Comparison of ENCODE assay signal across 13 cellular contexts in the genomic region with DNA sequence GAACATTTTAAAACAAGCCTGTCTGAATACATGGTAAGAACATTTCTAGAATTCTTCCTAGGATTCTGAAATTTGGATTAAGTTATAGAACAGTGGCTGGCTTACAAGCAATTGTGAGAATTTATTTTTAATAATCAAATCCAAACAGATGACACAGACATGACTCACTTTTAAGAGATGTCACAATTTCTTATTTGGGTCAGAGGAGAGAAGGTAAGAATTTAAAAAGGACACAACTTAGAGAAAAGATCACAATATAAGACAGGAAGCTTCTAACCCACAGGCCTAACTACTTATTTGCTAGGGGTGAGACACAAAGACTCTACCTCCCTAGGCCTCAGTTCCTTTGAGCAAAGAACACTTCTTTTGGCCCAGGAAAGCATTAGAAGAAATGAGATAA. TPM values are rescaled to one million over a fixed set of nuclear protein-coding genes. Genes with fewer than 3 reads are reported as not detected.
A peak's percentile ranks its signal among the peaks of the same experiment; 100 is the strongest.
DNase-seq lines count a peak whose midpoint lies in the region; ATAC-seq and TF ChIP-seq lines count a peak whose summit lies in the region.
"Had no signal": no experiment of that assay in that cellular context is flagged by ENCODE, and none has a peak within 500 bp of the region (broad histone marks: within the 10 kb centered on the region; RNA-seq: fewer than 3 reads in every experiment).

No MANE protein-coding gene starts in this region.

- H2AFZ ChIP-seq in mammary epithelial cell (ENCODE audit: low read depth, low read length) = no peak overlapping the region

- peaks cover 5% of the 10 kb centered on the region for H3K4me1 ChIP-seq in CD8-positive, alpha-beta memory T cell (ENCODE audit: insufficient read depth, low read length)
- peaks cover 5% of the 10 kb centered on the region for H3K4me1 ChIP-seq in mammary epithelial cell (ENCODE audit: insufficient read depth, low read length)
- H3K4me1 ChIP-seq in mesodermal cell (ENCODE audit: control insufficient read depth, insufficient read depth, low read length, poor library complexity, severe bottlenecking) = no peaks in the 10 kb centered on the region

- intact Hi-C loops in mammary epithelial cell (cut with micrococcal nuclease) = no loop called here

- no peak overlapping the region for H3K27ac ChIP-seq in CD8-positive, alpha-beta memory T cell (ENCODE audit: low read depth, low read length)
- no peak overlapping the region for H3K27ac ChIP-seq in mammary epithelial cell (ENCODE audit: insufficient read depth, low read depth, low read length)
- H3K27ac ChIP-seq in mesodermal cell (ENCODE audit: low read depth, low read length, severe bottlenecking) = peak overlapping the region; percentile 43

- peaks cover 26 to 34% (median 28%) of the 10 kb centered on the region in 3 donors for H3K4me1 Mint-ChIP-seq in CD8-positive, alpha-beta memory T cell

- H3K9ac ChIP-seq in mammary epithelial cell (ENCODE audit: insufficient read depth, low read length) = no peak overlapping the region

- dilution Hi-C loops in mammary epithelial cell (cut with HindIII; ENCODE audit: low sequenced_read_pairs) = loop anchor here (10.0 kb wide), 1 partner anchor 385 kb away; a partner anchor contains a TSS

- in situ Hi-C loops in mammary epithelial cell (cut with MboI; ENCODE audit: low sequenced_read_pairs in 2 of 2) = no loop called here

- no peak overlapping the region for H3K4me2 ChIP-seq in mammary epithelial cell (ENCODE audit: insufficient read depth, low read depth, low read length)

- peak overlapping the region in 2 of 7 donors; percentile 16 to 35 for H3K4me3 Mint-ChIP-seq in CD8-positive, alpha-beta memory T cell
- H3K4me3 Mint-ChIP-seq: immature natural killer cell had no signal

- H3K27me3 Mint-ChIP-seq in CD8-positive, alpha-beta memory T cell = no peaks in the 10 kb centered on the region

- TF ChIP-seq CTCF in mammary epithelial cell (conservative IDR thresholded peaks at IDR 0.05 in 1 of 2, IDR thresholded peaks at IDR 0.05 in 1 of 2; ENCODE audit: extremely low read depth in 1 of 2, insufficient read depth in 1 of 2, low read depth in 1 of 2, low read length in 2 of 2) = no peak

- H3K79me2 ChIP-seq in mammary epithelial cell (ENCODE audit: insufficient read depth, low read length) = no peaks in the 10 kb centered on the region

- no peaks in the 10 kb centered on the region for H4K20me1 ChIP-seq in mammary epithelial cell (ENCODE audit: insufficient read depth, low read length)

- no TSS peak for BruUV-seq in mammary epithelial cell (replicated peaks; lab: Mats Ljungman, UMichigan)

- CTCF ChIA-PET in CD8-positive, alpha-beta memory T cell (lab: Charles Lee) = no interaction called here
- CTCF ChIA-PET in mammary epithelial cell (lab: Charles Lee; ENCODE audit: low non-redundant PET) (no interaction called here), HEK293T (lab: Yijun Ruan, JAX) (no interaction called here)

- no peak for ATAC-seq in esophagus mucosa

- peaks cover 2 to 84% (median 32%) of the 10 kb centered on the region in 3 donors for H3K36me3 Mint-ChIP-seq in CD8-positive, alpha-beta memory T cell

- POLR2A ChIA-PET in CD8-positive, alpha-beta memory T cell (lab: Charles Lee) = no interaction called here
- POLR2A ChIA-PET in HEK293T (lab: Yijun Ruan, JAX) = no interaction called here

- no peaks in the 10 kb centered on the region for H3K9me3 Mint-ChIP-seq in CD8-positive, alpha-beta memory T cell
- H3K9me3 Mint-ChIP-seq: immature natural killer cell had no signal

- peak overlapping the region in 7 of 8 donors; percentile 70 to 91 (median 83) for H3K27ac Mint-ChIP-seq in CD8-positive, alpha-beta memory T cell

- H3K36me3 ChIP-seq in CD8-positive, alpha-beta memory T cell (ENCODE audit: insufficient read depth, low read length) = peaks cover 55% of the 10 kb centered on the region
- peaks cover 27% of the 10 kb centered on the region for H3K36me3 ChIP-seq in mammary epithelial cell (ENCODE audit: insufficient read depth, low read length)
- peaks cover 78% of the 10 kb centered on the region for H3K36me3 ChIP-seq in mesodermal cell (ENCODE audit: control insufficient read depth, insufficient read depth, low read length)

- no peaks in the 10 kb centered on the region for H3K9me3 ChIP-seq in CD8-positive, alpha-beta memory T cell (ENCODE audit: low read length)
- H3K9me3 ChIP-seq in mammary epithelial cell (replicated peaks; ENCODE audit: insufficient read depth, low read length) (no peaks in the 10 kb centered on the region), mesodermal cell (ENCODE audit: control insufficient read depth, low read length) (no peaks in the 10 kb centered on the region)

- no peak for DNase-seq in CD8-positive, alpha-beta memory T cell
- DNase-seq in M059J (ENCODE audit: low read depth) (peak; percentile 19), mammary epithelial cell (peak; percentile 38), occipital lobe (lab: John Stamatoyannopoulos, UW) (no peak), HEK293T (ENCODE audit: extremely low spot score) (no peak), NCI-H2107 treated with DMSO at 0.1 percent for 48 hours (lab: John Stamatoyannopoulos, UW; ENCODE audit: unreplicated experiment) (no peak)
- DNase-seq: activated effector memory CD4-positive, alpha-beta T cell treated with Interleukin-2 at 50 U/mL for 16 hours; DMS79; immature natural killer cell; NCI-H2081 treated with DMSO at 0.1 percent for 48 hours; OCI-M1 had no signal

- no peaks in the 10 kb centered on the region for H3K27me3 ChIP-seq in CD8-positive, alpha-beta memory T cell (ENCODE audit: insufficient read depth, low read length, poor library complexity, severe bottlenecking)
- H3K27me3 ChIP-seq in mammary epithelial cell (ENCODE audit: insufficient read depth, low read length) = no peaks in the 10 kb centered on the region

- H3K4me3 ChIP-seq in CD8-positive, alpha-beta memory T cell (ENCODE audit: low read length) = no peak overlapping the region
- H3K4me3 ChIP-seq in mammary epithelial cell (replicated peaks in 1 of 3; ENCODE audit: insufficient read depth in 1 of 3, low read depth in 2 of 3, low read length in 3 of 3) (no peak overlapping the region), mesodermal cell (ENCODE audit: extremely low read depth, insufficient read depth, low read length, poor library complexity, severe bottlenecking) (no peak overlapping the region)

TF ChIP-seq in HEK293T, 16 proteins besides CTCF, POLR2A, EP300 and RAD21:
- TF ChIP-seq ARNT (IDR thresholded peaks at IDR 0.05) (no peak), FOXA1 (IDR thresholded peaks at IDR 0.05) (no peak), FOXM1 (IDR thresholded peaks at IDR 0.05; ENCODE audit: borderline replicate concordance) (no peak), TARDBP (IDR thresholded peaks at IDR 0.05) (no peak), HDGF (IDR thresholded peaks at IDR 0.05; ENCODE audit: borderline replicate concordance) (no peak), SUZ12 (IDR thresholded peaks at IDR 0.05) (no peak), BHLHE40 (IDR thresholded peaks at IDR 0.05; ENCODE audit: borderline replicate concordance) (no peak), ELF4 (IDR thresholded peaks at IDR 0.05) (no peak), ZNF384 (IDR thresholded peaks at IDR 0.05) (no peak), NFRKB (IDR thresholded peaks at IDR 0.05) (no peak), FOXK2 (IDR thresholded peaks at IDR 0.05) (no peak), LEF1 (IDR thresholded peaks at IDR 0.05; ENCODE audit: borderline replicate concordance) (no peak), L3MBTL2 (conservative IDR thresholded peaks at IDR 0.05) (no peak), SP1 (IDR thresholded peaks at IDR 0.05) (no peak), CTBP1 (IDR thresholded peaks at IDR 0.05; ENCODE audit: borderline replicate concordance) (no peak)
- TF ChIP-seq, protein P1, sequence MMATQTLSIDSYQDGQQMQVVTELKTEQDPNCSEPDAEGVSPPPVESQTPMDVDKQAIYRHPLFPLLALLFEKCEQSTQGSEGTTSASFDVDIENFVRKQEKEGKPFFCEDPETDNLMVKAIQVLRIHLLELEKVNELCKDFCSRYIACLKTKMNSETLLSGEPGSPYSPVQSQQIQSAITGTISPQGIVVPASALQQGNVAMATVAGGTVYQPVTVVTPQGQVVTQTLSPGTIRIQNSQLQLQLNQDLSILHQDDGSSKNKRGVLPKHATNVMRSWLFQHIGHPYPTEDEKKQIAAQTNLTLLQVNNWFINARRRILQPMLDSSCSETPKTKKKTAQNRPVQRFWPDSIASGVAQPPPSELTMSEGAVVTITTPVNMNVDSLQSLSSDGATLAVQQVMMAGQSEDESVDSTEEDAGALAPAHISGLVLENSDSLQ (IDR thresholded peaks at IDR 0.05) = no peak

RNA-seq across cellular contexts. Expression of a gene that starts 32.7 kb away (rescaled TPM):
- 10 to 100 TPM; 39.6 to 41.2 TPM for total RNA-seq in CD8-positive, alpha-beta memory T cell
- polyA plus RNA-seq in CD8-positive, alpha-beta memory T cell = 8.2 TPM
- total RNA-seq in M059J (2014; rRNA removed; shearing (Covaris generic)) = 10.6 and 15.5 TPM in 2 replicates
- total RNA-seq in mammary epithelial cell (10 to 100 TPM; 33.6 to 44.7 TPM), occipital lobe (44.5 TPM), esophagus mucosa (27.4 TPM)
- 10.2 TPM for polyA plus RNA-seq in mammary epithelial cell
- polyA minus RNA-seq in mammary epithelial cell = 43.8 TPM
- 15.8 TPM for polyA plus RNA-seq in mesodermal cell (2013, experiment 1 of 2)
- 12.4 TPM for polyA plus RNA-seq in mesodermal cell (2013, experiment 2 of 2)

RNA-seq across cellular contexts. Expression of a gene that starts 32.8 kb away (rescaled TPM):
- 10 to 100 TPM; 12.6 to 14.2 TPM for total RNA-seq in CD8-positive, alpha-beta memory T cell
- 12.9 TPM for polyA plus RNA-seq in CD8-positive, alpha-beta memory T cell
- 5.5 and 6.9 TPM in 2 replicates for total RNA-seq in M059J (2014; rRNA removed; shearing (Covaris generic))
- total RNA-seq in mammary epithelial cell = 10 to 100 TPM; 15.1 to 16.3 TPM
- polyA plus RNA-seq in mammary epithelial cell = 25.1 TPM
- polyA minus RNA-seq in mammary epithelial cell = 24.8 TPM
- 13.6 TPM for polyA plus RNA-seq in mesodermal cell (2013, experiment 1 of 2)
- polyA plus RNA-seq in mesodermal cell (2013, experiment 2 of 2) = 14.9 TPM
- 26.2 TPM for total RNA-seq in occipital lobe
- total RNA-seq in esophagus mucosa = 14.0 TPM

Comparison
In these comparisons a context has a peak if more than half of its experiments do, and no peak if none do; other contexts are left out.
1. DNase-seq: peak in M059J (single experiment) and mammary epithelial cell (single experiment); none in CD8-positive, alpha-beta memory T cell (0 of 5), occipital lobe (single experiment), HEK293T (single experiment) and NCI-H2107 treated with DMSO at 0.1 percent for 48 hours (single experiment).